Comparison of ENCODE assay signal across 8 cellular contexts in the genomic region with DNA sequence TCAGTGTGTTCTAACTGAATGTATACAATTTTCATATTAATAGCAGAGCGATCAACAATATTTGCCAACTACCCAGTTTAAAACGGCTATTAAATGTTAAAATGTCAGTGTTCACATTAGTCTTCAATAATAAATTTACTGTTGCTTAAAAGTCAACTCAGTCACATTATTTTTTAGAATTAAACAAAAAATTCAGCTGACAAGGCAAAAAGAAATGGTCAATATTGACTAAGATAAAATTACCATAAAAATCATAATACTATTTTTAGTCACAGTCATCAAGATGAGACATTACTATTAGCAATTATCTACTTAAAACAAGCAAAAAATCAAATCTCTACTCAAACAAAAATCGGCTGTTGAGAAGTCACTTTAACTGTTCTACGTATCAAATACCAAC. TPM values are rescaled to one million over a fixed set of nuclear protein-coding genes. Genes with fewer than 3 reads are reported as not detected.
DNase-seq lines count a peak whose midpoint lies in the region; ATAC-seq and TF ChIP-seq lines count a peak whose summit lies in the region.

No MANE protein-coding gene starts in this region.

- H3K4me3 ChIP-seq in heart right ventricle (peak overlapping the region; percentile 67 to 94 (median 86)), brain microvascular endothelial cell (ENCODE audit: low read depth, low read length) (peak overlapping the region; percentile 94), mesodermal cell (ENCODE audit: extremely low read depth, insufficient read depth, low read length, poor library complexity, severe bottlenecking) (peak overlapping the region; percentile 96), uterus (peak overlapping the region; percentile 77 to 85)

- H3K9me3 ChIP-seq in heart right ventricle = no peaks in the 10 kb centered on the region
- no peaks in the 10 kb centered on the region for H3K9me3 ChIP-seq in mesodermal cell (ENCODE audit: control insufficient read depth, low read length)
- H3K9me3 ChIP-seq in uterus = no peaks in the 10 kb centered on the region

- H3K4me1 ChIP-seq in heart right ventricle (peaks cover 0 to 63% (median 38%) of the 10 kb centered on the region in 9 donors), mesodermal cell (ENCODE audit: control insufficient read depth, insufficient read depth, low read length, poor library complexity, severe bottlenecking) (no peaks in the 10 kb centered on the region), uterus (no peaks in the 10 kb centered on the region)

- H3K27me3 ChIP-seq in heart right ventricle = no peaks in the 10 kb centered on the region
- H3K27me3 ChIP-seq in brain microvascular endothelial cell (replicated peaks) = no peaks in the 10 kb centered on the region
- H3K27me3 ChIP-seq in uterus = no peaks in the 10 kb centered on the region

- no peak for TF ChIP-seq CTCF in heart right ventricle (IDR thresholded peaks at IDR 0.05)
- TF ChIP-seq CTCF in brain microvascular endothelial cell (IDR thresholded peaks at IDR 0.05; ENCODE audit: low read depth, low read length, missing control alignments) = no peak
- TF ChIP-seq CTCF in uterus (IDR thresholded peaks at IDR 0.05) = no peak

- ATAC-seq in heart right ventricle = no peak
- ATAC-seq in GM18907 (IDR thresholded peaks at IDR 0.05; ENCODE audit: unreplicated experiment) = no peak

- H3K27ac ChIP-seq in heart right ventricle = peak overlapping the region in 4 of 10 donors; percentile 92 to 95 (median 94)
- peak overlapping the region; percentile 95 for H3K27ac ChIP-seq in brain microvascular endothelial cell
- peak overlapping the region; percentile 19 for H3K27ac ChIP-seq in mesodermal cell (ENCODE audit: low read depth, low read length, severe bottlenecking)
- peak overlapping the region in 1 of 2 donors; percentile 90 for H3K27ac ChIP-seq in uterus

- 35 to 39% methylated on average over 4 of the region's 4 CpGs for WGBS in heart right ventricle, 2 donors
- WGBS in mesodermal cell (ENCODE audit: insufficient coverage in 2 of 2), 2 experiments = 5% methylated on average over 2 of the region's 4 CpGs; no CpG with 5 or more reads in 1 of the 2 experiments

- in situ Hi-C loops in brain microvascular endothelial cell (cut with HindIII; ENCODE audit: low pct_ligation_motif_present, low sequenced_read_pairs) = no loop called here

- TF ChIP-seq POLR2A in uterus (IDR thresholded peaks at IDR 0.05) = no peak

- intact Hi-C loops in heart right ventricle (cut with DNase I) (loop anchor here in 3 of 10 donors (10.0 kb wide), 2 partner anchors 62 to 128 kb away; a partner anchor contains a TSS), cardiac septum (cut with DNase I) (loop anchor here (10.0 kb wide), 1 partner anchor 128 kb away; a partner anchor contains a TSS), uterus (cut with DNase I; ENCODE audit: low total_unique reads) (no loop called here)

- H3K36me3 ChIP-seq in heart right ventricle (peaks cover 0 to 15% (median 0%) of the 10 kb centered on the region in 9 donors), brain microvascular endothelial cell (replicated peaks) (no peaks in the 10 kb centered on the region), mesodermal cell (ENCODE audit: control insufficient read depth, insufficient read depth, low read length) (peaks cover 13% of the 10 kb centered on the region), uterus (no peaks in the 10 kb centered on the region)

- no peak for DNase-seq in heart right ventricle
- DNase-seq in cardiac septum (ENCODE audit: low spot score) = no peak
- no peak for DNase-seq in brain microvascular endothelial cell
- DNase-seq in uterus = no peak
- DNase-seq in iPS-NIHi11 (ENCODE audit: low spot score) = no peak
- no peak for DNase-seq in stimulated activated CD4-positive, alpha-beta T cell treated with anti-CD3 and anti-CD28 coated beads, Interleukin-4, amount 100 ng/mL, for 24 hours

RNA-seq across cellular contexts. Expression of a gene that starts 1.5 kb away (rescaled TPM):
- 10 to 100 TPM in 5 of 10 donors, 1 to 10 TPM in 5; 8.4 to 12.5 (median 10.1) TPM for total RNA-seq in heart right ventricle
- polyA plus RNA-seq in heart right ventricle = 10 to 100 TPM in 1 of 2 donors, 1 to 10 TPM in 1; 5.5 to 11.9 TPM
- 11.8 TPM for total RNA-seq in cardiac septum
- polyA plus RNA-seq in mesodermal cell (2013, experiment 1 of 2) = 21.5 TPM
- polyA plus RNA-seq in mesodermal cell (2013, experiment 2 of 2) = 22.5 TPM
- 10 to 100 TPM; 28.7 to 59.5 (median 32.6) TPM for total RNA-seq in uterus

RNA-seq across cellular contexts. Expression of a gene that starts 58.0 kb away (rescaled TPM):
- total RNA-seq in heart right ventricle (1 to 10 TPM; 1.5 to 2.7 (median 1.8) TPM), cardiac septum (0.43 TPM), uterus (10 to 100 TPM in 1 of 4 donors, 1 to 10 TPM in 3; 1.0 to 11.2 (median 3.5) TPM)
- 1 to 10 TPM; 2.2 to 3.4 TPM for polyA plus RNA-seq in heart right ventricle
- polyA plus RNA-seq in mesodermal cell (2013, experiment 1 of 2) = 17.8 TPM
- 16.0 TPM for polyA plus RNA-seq in mesodermal cell (2013, experiment 2 of 2)
